In the genomic region with DNA sequence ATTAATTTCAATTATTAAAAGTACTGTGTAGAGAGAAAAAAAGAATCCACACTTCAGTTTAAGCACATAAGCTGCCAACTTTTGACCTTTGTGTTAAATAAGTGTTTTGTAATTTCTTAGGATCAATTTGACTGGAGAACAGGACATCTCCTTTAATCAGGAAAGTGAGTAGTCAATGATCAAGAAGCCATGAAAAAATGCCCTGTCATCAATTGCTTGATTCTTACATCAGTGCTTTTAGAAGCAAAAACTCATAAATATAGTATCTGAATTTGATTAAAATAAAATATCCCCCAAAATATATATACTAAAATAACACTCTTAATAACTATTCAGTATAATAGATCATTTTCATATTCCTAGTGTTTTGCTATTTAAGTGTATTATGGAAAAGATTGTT, we compare ENCODE assay signal across 33 cellular contexts.
"Had no signal": no experiment of that assay in that cellular context is flagged by ENCODE, and none has a peak within 500 bp of the region (broad histone marks: within the 10 kb centered on the region; RNA-seq: fewer than 3 reads in every experiment).

No MANE protein-coding gene starts in this region.

- H3K27me3 ChIP-seq: adrenal gland, ascending aorta, body of pancreas, brain microvascular endothelial cell, breast epithelium, cardiac muscle cell had no signal

- DNase-seq: activated effector memory CD4-positive, alpha-beta T cell treated with anti-CD3 and anti-CD28 coated beads, Interleukin-2, amount 50 U/mL, for 16 hours; activated effector memory CD4-positive, alpha-beta T cell treated with Interleukin-2 at 50 U/mL for 16 hours; activated gamma-delta T cell; activated gamma-delta T cell treated with Interleukin-2 at 50 U/mL for 16 hours; activated naive CD4-positive, alpha-beta T cell; activated naive CD4-positive, alpha-beta T cell treated with anti-CD3 and anti-CD28 coated beads for 36 hours; activated naive CD4-positive, alpha-beta T cell treated with anti-CD3 and anti-CD28 coated beads, Interleukin-2, amount 10 ng/mL, durations not matched to agents 7 days and 5 days; activated naive CD4-positive, alpha-beta T cell treated with anti-CD3 and anti-CD28 coated beads, Interleukin-2, amount 50 U/mL, for 16 hours; activated naive CD4-positive, alpha-beta T cell treated with Interleukin-2 at 50 U/mL for 16 hours; activated naive CD8-positive, alpha-beta T cell treated with anti-CD3 and anti-CD28 coated beads for 36 hours; activated naive CD8-positive, alpha-beta T cell treated with anti-CD3 and anti-CD28 coated beads, Interleukin-2, amount 10 ng/mL, durations not matched to agents 7 days and 5 days; activated naive CD8-positive, alpha-beta T cell treated with anti-CD3 and anti-CD28 coated beads, Interleukin-2, amount 50 U/mL, for 24 hours; activated T-cell treated with anti-CD3 and anti-CD28 coated beads, Interleukin-2, amount 50 U/mL, for 24 hours; activated T-cell treated with anti-CD3 and anti-CD28 coated beads, Interleukin-2, amount 50 U/mL, for 4 hours; activated T-cell treated with anti-CD3 and anti-CD28 coated beads, Interleukin-2, amount 50 U/mL, for 48 hours; activated T-cell treated with anti-CD3 and anti-CD28 coated beads, Interleukin-2, amount 50 U/mL, for 72 hours; adrenal gland; amniotic stem cell; amygdala; anterior cingulate cortex; aorta; body of pancreas; brain microvascular endothelial cell; caudate nucleus; central memory CD4-positive, alpha-beta T cell; cerebellar nuclear complex had no signal

- H3K36me3 ChIP-seq: adrenal gland, ascending aorta, brain microvascular endothelial cell, breast epithelium, cardiac muscle cell had no signal

- H3K4me1 ChIP-seq: adrenal gland, ascending aorta, body of pancreas, breast epithelium had no signal

- ATAC-seq: activated naive CD4-positive, alpha-beta T cell treated with anti-CD3 and anti-CD28 coated beads, Interleukin-2, amount 50 U/mL, for 72 hours; activated naive CD8-positive, alpha-beta T cell treated with anti-CD3 and anti-CD28 coated beads, Interleukin-2, amount 50 U/mL, for 24 hours; activated T-cell treated with anti-CD3 and anti-CD28 coated beads, Interleukin-2, amount 50 U/mL, for 4 hours; activated T-cell treated with anti-CD3 and anti-CD28 coated beads, Interleukin-2, amount 50 U/mL, for 72 hours; activated T-helper 17 cell treated with anti-CD3 and anti-CD28 coated beads, Interleukin-2, amount 50 U/mL, for 72 hours; body of pancreas had no signal

- FAIRE-seq: astrocyte, bronchial epithelial cell had no signal

- H3K4me3 ChIP-seq: adrenal gland, ascending aorta, body of pancreas, breast epithelium, cardiac muscle cell had no signal

- H3K9me3 ChIP-seq: adrenal gland, ascending aorta, body of pancreas, breast epithelium had no signal

- H3K27ac ChIP-seq: adrenal gland, ascending aorta, body of pancreas, brain microvascular endothelial cell, breast epithelium, cardiac muscle cell had no signal
